8 cellular contexts compared by ENCODE assay signal in the genomic region with DNA sequence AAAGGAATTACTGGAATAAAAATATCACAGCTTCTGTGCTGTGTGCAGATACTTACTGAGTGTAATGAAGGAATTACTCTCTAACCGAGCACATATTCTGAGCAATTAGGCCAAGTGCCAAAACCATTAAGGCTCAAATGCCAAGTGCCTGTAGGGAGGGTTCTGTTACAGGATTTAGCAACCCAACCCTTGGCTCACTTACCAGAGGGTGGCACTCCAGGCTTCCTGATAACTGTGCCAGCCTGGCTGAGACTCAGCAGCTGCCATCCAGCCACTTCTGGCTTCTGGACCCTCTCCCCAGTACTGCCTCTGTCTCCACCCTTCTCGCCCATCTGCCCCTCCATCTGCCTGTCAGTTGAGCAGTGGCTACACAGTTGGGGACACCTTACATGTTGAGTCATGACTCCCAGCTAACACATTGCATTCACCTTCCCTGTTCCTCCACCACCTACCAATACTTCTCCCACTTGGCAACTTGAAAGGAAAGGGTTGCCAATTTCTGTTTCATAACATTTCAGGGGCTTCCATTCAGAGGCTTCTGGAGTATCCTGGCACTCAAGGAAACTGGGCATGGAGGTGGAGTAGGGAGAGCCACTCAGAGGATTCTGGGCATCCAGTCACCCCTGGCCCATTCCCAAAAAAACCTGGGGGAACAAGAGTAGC.
DNase-seq lines count a peak whose midpoint lies in the region; ATAC-seq, FAIRE-seq and TF ChIP-seq lines count a peak whose summit lies in the region.

No MANE protein-coding gene starts in this region.

- CTCF ChIA-PET in activated naive CD4-positive, alpha-beta T cell treated with anti-CD3 and anti-CD28 coated beads, Interleukin-2, amount 10 ng/mL, durations not matched to agents 7 days and 5 days (lab: Charles Lee) = interaction anchor here (1.0 kb wide), 2 partner anchors 11 to 172 kb away, joined by 3 to 5 read pairs; no protein-coding TSS in a partner anchor

- no peak for ATAC-seq in natural killer cell treated with Interleukin-12 subunit alpha and Interleukin-12 subunit beta and Interleukin-15 and Interleukin-18, amount 100 ng/mL, for 72 hours

- TF ChIP-seq CTCF in GM06990 (IDR thresholded peaks at IDR 0.05; ENCODE audit: insufficient read depth, low read length, poor library complexity, severe bottlenecking) = peak; percentile 23

- H3K27me3 ChIP-seq in GM06990 (replicated peaks; ENCODE audit: control insufficient read depth, insufficient read depth, low read length) = no peaks in the 10 kb centered on the region

- H3K9me3 Mint-ChIP-seq in activated naive CD4-positive, alpha-beta T cell treated with anti-CD3 and anti-CD28 coated beads, Interleukin-2, amount 10 ng/mL, durations not matched to agents 7 days and 5 days = no peaks in the 10 kb centered on the region
- peaks cover 4% of the 10 kb centered on the region for H3K9me3 Mint-ChIP-seq in natural killer cell treated with Interleukin-12 subunit alpha and Interleukin-12 subunit beta and Interleukin-15 and Interleukin-18, amount 100 ng/mL, for 72 hours

- H3K4me1 Mint-ChIP-seq in activated naive CD4-positive, alpha-beta T cell treated with anti-CD3 and anti-CD28 coated beads, Interleukin-2, amount 10 ng/mL, durations not matched to agents 7 days and 5 days = no peaks in the 10 kb centered on the region
- H3K4me1 Mint-ChIP-seq in natural killer cell treated with Interleukin-12 subunit alpha and Interleukin-12 subunit beta and Interleukin-15 and Interleukin-18, amount 100 ng/mL, for 72 hours (ENCODE audit: low read depth in 2 of 2) = peaks cover 9 to 13% of the 10 kb centered on the region in 2 donors

- FAIRE-seq in GM19239 (lab: Jason Lieb, UNC) = no peak

- DNase-seq in GM06990 (ENCODE audit: extremely low read depth, insufficient read length) (no peak), NCI-H2081 (lab: John Stamatoyannopoulos, UW) (peak; percentile 57 to 89), hippocampal formation (lab: John Stamatoyannopoulos, UW) (peak; percentile 64 to 68), GM19239 (ENCODE audit: insufficient read length, low spot score) (no peak), dedifferentiated amniotic fluid mesenchymal stem cell (ENCODE audit: extremely low spot score) (no peak)
- peak; percentile 30 for DNase-seq in activated naive CD4-positive, alpha-beta T cell treated with anti-CD3 and anti-CD28 coated beads, Interleukin-2, amount 10 ng/mL, durations not matched to agents 7 days and 5 days
- peak; percentile 13 for DNase-seq in stimulated activated CD8-positive, alpha-beta memory T cell treated with anti-CD3 and anti-CD28 coated beads, Interleukin-4, amount 100 ng/mL, for 24 hours (ENCODE audit: low read depth)
- DNase-seq in natural killer cell treated with Interleukin-12 subunit alpha and Interleukin-12 subunit beta and Interleukin-15 and Interleukin-18, amount 100 ng/mL, for 72 hours (ENCODE audit: low spot score) = no peak

- H3K36me3 ChIP-seq in GM06990 (ENCODE audit: control insufficient read depth, insufficient read depth, low read length) = no peaks in the 10 kb centered on the region

- H3K4me3 Mint-ChIP-seq in activated naive CD4-positive, alpha-beta T cell treated with anti-CD3 and anti-CD28 coated beads, Interleukin-2, amount 10 ng/mL, durations not matched to agents 7 days and 5 days = no peak overlapping the region
- H3K4me3 Mint-ChIP-seq in natural killer cell treated with Interleukin-12 subunit alpha and Interleukin-12 subunit beta and Interleukin-15 and Interleukin-18, amount 100 ng/mL, for 72 hours = no peak overlapping the region

- no peaks in the 10 kb centered on the region for H3K36me3 Mint-ChIP-seq in activated naive CD4-positive, alpha-beta T cell treated with anti-CD3 and anti-CD28 coated beads, Interleukin-2, amount 10 ng/mL, durations not matched to agents 7 days and 5 days
- no peaks in the 10 kb centered on the region for H3K36me3 Mint-ChIP-seq in natural killer cell treated with Interleukin-12 subunit alpha and Interleukin-12 subunit beta and Interleukin-15 and Interleukin-18, amount 100 ng/mL, for 72 hours

- no peak overlapping the region for H3K27ac Mint-ChIP-seq in activated naive CD4-positive, alpha-beta T cell treated with anti-CD3 and anti-CD28 coated beads, Interleukin-2, amount 10 ng/mL, durations not matched to agents 7 days and 5 days
- H3K27ac Mint-ChIP-seq in natural killer cell treated with Interleukin-12 subunit alpha and Interleukin-12 subunit beta and Interleukin-15 and Interleukin-18, amount 100 ng/mL, for 72 hours = no peak overlapping the region

- H3K27me3 Mint-ChIP-seq in activated naive CD4-positive, alpha-beta T cell treated with anti-CD3 and anti-CD28 coated beads, Interleukin-2, amount 10 ng/mL, durations not matched to agents 7 days and 5 days = no peaks in the 10 kb centered on the region
- H3K27me3 Mint-ChIP-seq in natural killer cell treated with Interleukin-12 subunit alpha and Interleukin-12 subunit beta and Interleukin-15 and Interleukin-18, amount 100 ng/mL, for 72 hours = no peaks in the 10 kb centered on the region

- no peak overlapping the region for H3K4me3 ChIP-seq in GM06990 (replicated peaks; ENCODE audit: low read depth, low read length)

Comparison
In these comparisons a context has a peak if more than half of its experiments do, and no peak if none do; other contexts are left out.
1. DNase-seq: peak in NCI-H2081 (2 of 2), activated naive CD4-positive, alpha-beta T cell treated with anti-CD3 and anti-CD28 coated beads, Interleukin-2, amount 10 ng/mL, durations not matched to agents 7 days and 5 days (single experiment), hippocampal formation (2 of 2) and stimulated activated CD8-positive, alpha-beta memory T cell treated with anti-CD3 and anti-CD28 coated beads, Interleukin-4, amount 100 ng/mL, for 24 hours (single experiment); none in GM06990 (single experiment), GM19239 (single experiment), dedifferentiated amniotic fluid mesenchymal stem cell (single experiment) and natural killer cell treated with Interleukin-12 subunit alpha and Interleukin-12 subunit beta and Interleukin-15 and Interleukin-18, amount 100 ng/mL, for 72 hours (single experiment).